Comparison of ENCODE assay signal across 18 cellular contexts in genomic region chr5:78610633-78611032, GRCh38. TPM values are rescaled to one million over a fixed set of nuclear protein-coding genes. Genes with fewer than 3 reads are reported as not detected.
DNase-seq lines count a peak whose midpoint lies in the region; ATAC-seq, FAIRE-seq and TF ChIP-seq lines count a peak whose summit lies in the region.
"Had no signal": no experiment of that assay in that cellular context is flagged by ENCODE, and none has a peak within 500 bp of the region (broad histone marks: within the 10 kb centered on the region; RNA-seq: fewer than 3 reads in every experiment).

No MANE protein-coding gene starts in this region.

- no peak for TF ChIP-seq POLR2A in GM12891 (IDR thresholded peaks at IDR 0.05; ENCODE audit: low read depth, low read length)

- no peak for FAIRE-seq in GM12891 (lab: Jason Lieb, UNC)

- H3K4me3 ChIP-seq in subcutaneous abdominal adipose tissue (ENCODE audit: low read depth in 1 of 5, low read length in 5 of 5), result no peak overlapping the region
- H3K4me3 ChIP-seq: ovary had no signal

- H3K9ac ChIP-seq in subcutaneous abdominal adipose tissue (ENCODE audit: low read length in 5 of 5), result no peak overlapping the region

- H3K9me3 ChIP-seq in subcutaneous abdominal adipose tissue (ENCODE audit: control insufficient read depth in 5 of 5, low read length in 5 of 5), result no peaks in the 10 kb centered on the region
- H3K9me3 ChIP-seq: ovary had no signal

- no peaks in the 10 kb centered on the region for H3K9me3 Mint-ChIP-seq in HFFc6
- no peaks in the 10 kb centered on the region for H3K9me3 Mint-ChIP-seq in brain
- H3K9me3 Mint-ChIP-seq: activated naive CD4-positive, alpha-beta T cell treated with anti-CD3 and anti-CD28 coated beads, Interleukin-2, amount 10 ng/mL, durations not matched to agents 7 days and 5 days had no signal

- peak overlapping the region; percentile 1 for H3K27ac ChIP-seq in subcutaneous abdominal adipose tissue (ENCODE audit: low read depth, low read length)
- no peak overlapping the region for H3K27ac ChIP-seq in substantia nigra (ENCODE audit: low read depth, low read length, poor library complexity, severe bottlenecking)
- H3K27ac ChIP-seq: epithelial cell of prostate, ovary had no signal

- H3K27ac Mint-ChIP-seq in HFFc6 (peak overlapping the region; percentile 90), brain (peak overlapping the region in 3 of 5 experiments; percentile 37 to 73 (median 65))
- H3K27ac Mint-ChIP-seq: activated CD8-positive, alpha-beta T cell treated with anti-CD3 and anti-CD28 coated beads, Interleukin-2, amount 10 ng/mL, durations not matched to agents 7 days and 5 days; activated naive CD4-positive, alpha-beta T cell treated with anti-CD3 and anti-CD28 coated beads, Interleukin-2, amount 10 ng/mL, durations not matched to agents 7 days and 5 days had no signal

- H3K36me3 Mint-ChIP-seq in HFFc6 (ENCODE audit: low read depth) (peaks cover 6% of the 10 kb centered on the region; the same call in 1 of the 2 replicates), brain (peaks cover 24% of the 10 kb centered on the region)
- H3K36me3 Mint-ChIP-seq: activated naive CD4-positive, alpha-beta T cell treated with anti-CD3 and anti-CD28 coated beads, Interleukin-2, amount 10 ng/mL, durations not matched to agents 7 days and 5 days had no signal

- H3K27me3 ChIP-seq in subcutaneous abdominal adipose tissue (ENCODE audit: control insufficient read depth in 5 of 5, insufficient read depth in 4 of 5, low read length in 5 of 5), result no peaks in the 10 kb centered on the region
- H3K27me3 ChIP-seq: ovary had no signal

- TF ChIP-seq CTCF in HFFc6 (IDR thresholded peaks at IDR 0.05), result no peak
- no peak for TF ChIP-seq CTCF in brain (conservative IDR thresholded peaks at IDR 0.05)

- H3K4me1 Mint-ChIP-seq in HFFc6 (ENCODE audit: low read depth), result peaks cover 53% of the 10 kb centered on the region
- peaks cover 43% of the 10 kb centered on the region for H3K4me1 Mint-ChIP-seq in brain
- H3K4me1 Mint-ChIP-seq: activated naive CD4-positive, alpha-beta T cell treated with anti-CD3 and anti-CD28 coated beads, Interleukin-2, amount 10 ng/mL, durations not matched to agents 7 days and 5 days had no signal

- H3K27me3 Mint-ChIP-seq in HFFc6 (ENCODE audit: insufficient read depth) (no peaks in the 10 kb centered on the region), brain (no peaks in the 10 kb centered on the region)

- peak; percentile 39 for DNase-seq in HFFc6
- peak; percentile 81 for DNase-seq in left kidney (ENCODE audit: low read depth, low spot score)
- DNase-seq in H4 (ENCODE audit: low spot score), result no peak
- DNase-seq in GM12891 (ENCODE audit: insufficient read length, low spot score), result no peak
- no peak for DNase-seq in substantia nigra (lab: John Stamatoyannopoulos, UW)
- DNase-seq: activated CD8-positive, alpha-beta T cell treated with anti-CD3 and anti-CD28 coated beads, Interleukin-2, amount 10 ng/mL, durations not matched to agents 7 days and 5 days; activated naive CD4-positive, alpha-beta T cell treated with anti-CD3 and anti-CD28 coated beads, Interleukin-2, amount 10 ng/mL, durations not matched to agents 7 days and 5 days; C1 segment of cervical spinal cord; cerebellar nuclear complex; hypothalamus; NCI-H1930; NCI-H82; SHP77 had no signal

- ATAC-seq in GM21447 (IDR thresholded peaks at IDR 0.05; ENCODE audit: unreplicated experiment), result no peak
- ATAC-seq: activated CD8-positive, alpha-beta T cell treated with anti-CD3 and anti-CD28 coated beads, Interleukin-2, amount 10 ng/mL, durations not matched to agents 7 days and 5 days had no signal

- peaks cover 0 to under 1% (median 0%) of the 10 kb centered on the region in 5 donors for H3K36me3 ChIP-seq in subcutaneous abdominal adipose tissue (ENCODE audit: control insufficient read depth in 5 of 5, insufficient read depth in 5 of 5, low read length in 5 of 5)
- H3K36me3 ChIP-seq: ovary had no signal

- H3K4me3 Mint-ChIP-seq in HFFc6 (peak overlapping the region; percentile 52; the same call in 1 of the 2 replicates), brain (peak overlapping the region in 1 of 5 experiments; percentile 8)
- H3K4me3 Mint-ChIP-seq: activated CD8-positive, alpha-beta T cell treated with anti-CD3 and anti-CD28 coated beads, Interleukin-2, amount 10 ng/mL, durations not matched to agents 7 days and 5 days; activated naive CD4-positive, alpha-beta T cell treated with anti-CD3 and anti-CD28 coated beads, Interleukin-2, amount 10 ng/mL, durations not matched to agents 7 days and 5 days had no signal

- H3K4me1 ChIP-seq in subcutaneous abdominal adipose tissue (ENCODE audit: control insufficient read depth in 5 of 5, insufficient read depth in 5 of 5, low read length in 5 of 5), result peaks cover 7 to 32% (median 16%) of the 10 kb centered on the region in 5 donors

TF ChIP-seq in GM12891, 5 proteins besides CTCF, POLR2A, EP300 and RAD21:
- TF ChIP-seq POLR2AphosphoS5 (IDR thresholded peaks at IDR 0.05; ENCODE audit: low read depth, low read length) (no peak), PAX5 (IDR thresholded peaks at IDR 0.05; ENCODE audit: insufficient read depth, low read length, severe bottlenecking) (no peak), POU2F2 (IDR thresholded peaks at IDR 0.05; ENCODE audit: low read depth, low read length) (no peak), SPI1 (IDR thresholded peaks at IDR 0.05; ENCODE audit: low read depth, low read length) (no peak), TAF1 (IDR thresholded peaks at IDR 0.05; ENCODE audit: low read depth, low read length) (no peak)

RNA-seq across cellular contexts. Expression of gene LHFPL2, which starts 37.9 kb away (rescaled TPM):
- 10 to 100 TPM; 14.4 to 18.9 (median 16.7) TPM for total RNA-seq in HFFc6 (2021; fragmentation: NEBNext Ultra II Directional; extraction: Animal tissue kit (Norgen Biotek cat#: 25700))
- polyA plus RNA-seq in brain (ENCODE audit: insufficient read depth, low read depth, low replicate concordance), result 3.2 TPM
- 22.2 and 24.6 TPM in 2 replicates for total RNA-seq in H4 (2014; rRNA removed; shearing (Covaris generic))
- polyA plus RNA-seq in GM12891 (2012; ENCODE audit: low read depth, missing spikeins), result 11.6 TPM

Comparison
In these comparisons a context has a peak if more than half of its experiments do, and no peak if none do; other contexts are left out.
1. DNase-seq: peak in HFFc6 (single experiment) and left kidney (single experiment); none in H4 (single experiment), GM12891 (single experiment) and substantia nigra (0 of 49).